ENCODE assay signal across 8 cellular contexts in the genomic region with DNA sequence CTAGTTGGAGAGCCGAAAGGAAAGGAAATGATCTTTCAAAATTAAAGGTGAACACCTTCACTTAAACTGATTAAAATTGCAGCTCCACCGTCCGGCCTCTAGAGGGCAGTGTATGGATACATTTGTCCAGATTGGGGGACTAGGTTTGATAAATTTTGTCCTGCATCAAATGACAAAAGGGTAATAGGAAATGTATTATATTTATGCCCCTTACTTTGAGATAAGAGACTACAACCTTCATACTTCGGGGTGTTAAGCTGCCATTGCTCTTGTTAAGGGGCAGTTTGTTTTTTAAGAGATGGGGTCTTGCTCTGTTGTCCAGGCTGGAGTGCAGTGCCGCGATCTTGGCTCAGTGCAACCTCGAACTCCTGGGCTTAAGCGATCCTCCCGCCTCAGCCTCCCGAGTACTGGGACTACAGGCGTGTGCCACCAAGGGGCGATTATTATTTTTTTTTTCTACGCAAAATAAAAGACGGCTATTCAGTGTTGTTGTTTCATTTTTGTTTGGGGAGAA. TPM values are rescaled to one million over a fixed set of nuclear protein-coding genes. Genes with fewer than 3 reads are reported as not detected.
DNase-seq lines count a peak whose midpoint lies in the region; ATAC-seq lines count a peak whose summit lies in the region.

No MANE protein-coding gene starts in this region.

- peaks cover 12% of the 10 kb centered on the region for H3K36me3 ChIP-seq in ES-I3 (ENCODE audit: insufficient read depth, low read length)

- peak overlapping the region; percentile 49; the same call in 1 of the 2 replicates for H3K9ac ChIP-seq in ES-I3 (ENCODE audit: low read depth, low read length)

- peaks cover 3% of the 10 kb centered on the region; the same call in 1 of the 2 replicates for H3K4me1 ChIP-seq in ES-I3 (ENCODE audit: insufficient read depth, low read length)
- no peaks in the 10 kb centered on the region for H3K4me1 ChIP-seq in right cardiac atrium (ENCODE audit: control insufficient read depth, insufficient read depth, low read length)

- H3K9me3 ChIP-seq in ES-I3 (ENCODE audit: control insufficient read depth, insufficient read depth, low read length) (no peaks in the 10 kb centered on the region), T-helper 17 cell (ENCODE audit: control insufficient read depth, low read length, poor library complexity, severe bottlenecking) (no peaks in the 10 kb centered on the region), right cardiac atrium (ENCODE audit: control insufficient read depth, low read length) (no peaks in the 10 kb centered on the region)

- DNase-seq in NCI-H1105 (lab: John Stamatoyannopoulos, UW) (peak; percentile 5), T-helper 17 cell (peak; percentile 34 to 51 (median 36)), anterior cingulate cortex (lab: John Stamatoyannopoulos, UW) (peak in 40 of 58 donors; percentile 2 to 69 (median 14)), right cardiac atrium (peak in 2 of 3 donors; percentile 68), renal cortical epithelial cell (ENCODE audit: low read depth) (peak; percentile 60), HuH-7.5 (ENCODE audit: low spot score) (no peak)

- ATAC-seq in T-helper 17 cell (peak; percentile 86), right cardiac atrium (peak; percentile 35 to 53), GM19395 (IDR thresholded peaks at IDR 0.05; ENCODE audit: unreplicated experiment) (no peak)

- H3K36me3 Mint-ChIP-seq in T-helper 17 cell (ENCODE audit: low read depth), result no peaks in the 10 kb centered on the region

- H3K4me3 ChIP-seq in right cardiac atrium (ENCODE audit: low read length), result peak overlapping the region; percentile 41

- H3K27ac Mint-ChIP-seq in T-helper 17 cell, result peak overlapping the region; percentile 21

- no peaks in the 10 kb centered on the region for H3K27me3 ChIP-seq in right cardiac atrium (ENCODE audit: control insufficient read depth, insufficient read depth)

- no peak overlapping the region for H3K4me3 Mint-ChIP-seq in T-helper 17 cell

- H3K4me1 Mint-ChIP-seq in T-helper 17 cell, result peaks cover 11% of the 10 kb centered on the region

- intact Hi-C loops in right cardiac atrium (cut with DNase I), result loop anchor here in 3 of 4 donors (5.0 to 10.0 kb wide), 2 partner anchors 46 to 49 kb away; partner anchors contain the start of gene RPS26 (in 3 of the 3)

- WGBS in right cardiac atrium, result 24% methylated on average over 14 of the region's 14 CpGs

- H3K27ac ChIP-seq in right cardiac atrium (ENCODE audit: low read length), result peak overlapping the region; percentile 42

- peaks cover 4% of the 10 kb centered on the region for H3K27me3 Mint-ChIP-seq in T-helper 17 cell

RNA-seq across cellular contexts. Expression of gene SUOX, which starts 0.8 kb away (rescaled TPM):
- total RNA-seq in T-helper 17 cell (1 to 10 TPM; 1.5 to 2.2 TPM), right cardiac atrium (10 to 100 TPM; 20.7 to 30.8 (median 29.3) TPM), renal cortical epithelial cell (9.6 and 17.2 TPM in 2 replicates)
- polyA plus RNA-seq in right cardiac atrium, result 29.2 TPM

RNA-seq across cellular contexts. Expression of gene RAB5B, which starts 22.4 kb away (rescaled TPM):
- total RNA-seq in T-helper 17 cell (10 to 100 TPM; 56.4 to 57.0 TPM), right cardiac atrium (100 to 1,000 TPM; 111 to 132 (median 119) TPM), renal cortical epithelial cell (92.9 and 119 TPM in 2 replicates)
- 86.4 TPM for polyA plus RNA-seq in right cardiac atrium

RNA-seq across cellular contexts. Expression of gene IKZF4, which starts 24.6 kb away (rescaled TPM):
- total RNA-seq in T-helper 17 cell (1 to 10 TPM; 3.9 to 9.4 TPM), right cardiac atrium (1 to 10 TPM; 5.6 to 8.7 (median 6.5) TPM), renal cortical epithelial cell (1.9 and 3.7 TPM in 2 replicates)
- 2.7 TPM for polyA plus RNA-seq in right cardiac atrium

RNA-seq across cellular contexts. Expression of gene CDK2, which starts 29.6 kb away (rescaled TPM):
- total RNA-seq in T-helper 17 cell, result 10 to 100 TPM; 12.2 to 18.7 TPM
- 10 to 100 TPM; 12.7 to 17.2 (median 13.6) TPM for total RNA-seq in right cardiac atrium
- polyA plus RNA-seq in right cardiac atrium, result 8.1 TPM
- 12.9 and 29.0 TPM in 2 replicates for total RNA-seq in renal cortical epithelial cell

RNA-seq across cellular contexts. Expression of gene PMEL, which starts 30.4 kb away (rescaled TPM):
- under 1 TPM in 1 of 2 donors, not detected in 1; 0.63 TPM for total RNA-seq in T-helper 17 cell
- 1 to 10 TPM in 3 of 4 donors, under 1 TPM in 1; 0.86 to 2.2 (median 1.2) TPM for total RNA-seq in right cardiac atrium
- polyA plus RNA-seq in right cardiac atrium, result 0.45 TPM
- 1.6 and 1.9 TPM in 2 replicates for total RNA-seq in renal cortical epithelial cell
